8 cellular contexts compared by ENCODE assay signal in the genomic region with DNA sequence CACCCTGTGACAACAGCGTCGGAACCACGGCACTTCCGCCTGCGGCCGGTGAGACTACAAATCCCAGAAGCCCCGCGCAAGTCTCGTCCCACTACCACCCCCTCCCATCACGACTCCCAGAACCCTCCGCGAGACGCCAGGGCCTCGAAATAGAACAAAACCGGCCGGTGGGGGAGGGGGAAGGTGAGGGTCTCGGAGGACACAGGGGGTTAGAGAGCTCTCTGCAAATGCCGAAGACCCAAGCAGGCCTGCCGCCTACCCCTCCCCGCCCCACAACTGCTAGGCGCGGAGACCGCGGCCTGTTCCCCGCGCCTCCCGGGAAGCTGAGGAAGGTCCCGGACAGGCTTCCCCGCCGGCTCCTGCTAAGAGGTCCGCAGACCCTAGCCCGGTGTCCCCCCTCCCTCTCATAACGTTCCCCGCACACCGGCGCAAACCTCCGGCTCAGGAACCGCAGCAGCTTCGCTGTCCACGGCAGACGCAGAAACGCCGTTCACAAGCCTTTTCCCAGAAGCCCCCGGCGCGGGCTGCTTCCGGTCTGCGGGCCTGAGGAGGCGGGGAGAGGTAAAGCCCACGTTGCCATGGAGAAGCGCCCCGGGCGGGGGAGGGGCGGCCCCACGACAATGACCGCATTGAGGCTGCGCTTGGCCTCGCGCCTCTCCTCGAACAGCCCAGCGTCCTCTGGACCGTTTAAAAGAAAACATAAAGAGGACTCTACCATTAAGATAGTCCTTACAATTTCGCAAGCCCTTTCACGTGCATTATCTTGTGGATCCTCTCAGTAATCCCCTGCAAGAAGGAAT. TPM values are rescaled to one million over a fixed set of nuclear protein-coding genes. Genes with fewer than 3 reads are reported as not detected.
A peak's percentile ranks its signal among the peaks of the same experiment; 100 is the strongest.
DNase-seq lines count a peak whose midpoint lies in the region; ATAC-seq, FAIRE-seq and TF ChIP-seq lines count a peak whose summit lies in the region.

A gene (minus strand): TSS at position 485 of the 800 bp plus-strand sequence. CDS start 3,770 bp downstream, outside the sequence.

- peak within 1 kb of the TSS; percentile 97 for H3K9ac ChIP-seq in keratinocyte (ENCODE audit: control insufficient read depth, extremely low read depth, insufficient read depth, low read length)

- no peaks in the 10 kb centered on the region for H3K9me1 ChIP-seq in keratinocyte (ENCODE audit: control insufficient read depth, extremely low read depth, insufficient read depth, low read length)

- H3K27me3 ChIP-seq in keratinocyte (ENCODE audit: control insufficient read depth, extremely low read depth, insufficient read depth, low read length) = no peaks in the 10 kb centered on the region

- dilution Hi-C loops in keratinocyte (cut with MboI; ENCODE audit: extremely low pct_ligation_motif_present, low sequenced_read_pairs) = no loop called here

- H3K36me3 ChIP-seq in keratinocyte (ENCODE audit: control insufficient read depth in 2 of 2, extremely low read depth in 1 of 2, insufficient read depth in 2 of 2, low read length in 2 of 2) = peaks cover 7 to 13% of the 10 kb centered on the region in 2 experiments

- TF ChIP-seq CTCF in AG10803 (conservative IDR thresholded peaks at IDR 0.05; ENCODE audit: low read length) (no peak), keratinocyte (optimal IDR thresholded peaks at IDR 0.05 in 1 of 3, IDR thresholded peaks at IDR 0.05 in 1 of 3, conservative IDR thresholded peaks at IDR 0.05 in 1 of 3; ENCODE audit: extremely low read depth in 1 of 3, insufficient read depth in 2 of 3, low read length in 3 of 3) (no peak)

- peaks cover 6% of the 10 kb centered on the region for H3K4me1 ChIP-seq in keratinocyte (ENCODE audit: control insufficient read depth, extremely low read depth, insufficient read depth, low read length)

- peak within 1 kb of the TSS; percentile 91 for H2AFZ ChIP-seq in keratinocyte (ENCODE audit: control insufficient read depth, low read length)

- H3K9me3 ChIP-seq in keratinocyte (ENCODE audit: control insufficient read depth, low read depth, low read length) = no peaks in the 10 kb centered on the region

- peak; percentile 90 for DNase-seq in AG10803 (ENCODE audit: low read depth)
- DNase-seq in NCI-H460 (ENCODE audit: extremely low read depth, low read depth) = peak; percentile 87
- peak; percentile 95 for DNase-seq in activated CD4-positive, CD25-positive, alpha-beta regulatory T cell treated with anti-CD3 and anti-CD28 coated beads, Interleukin-2, amount 50 U/mL, for 72 hours
- peak; percentile 49 to 91 for DNase-seq in cerebellar nuclear complex (lab: John Stamatoyannopoulos, UW)
- peak; percentile 48 for DNase-seq in keratinocyte (ENCODE audit: low read depth, low spot score)
- DNase-seq in stimulated activated CD4-positive, alpha-beta T cell treated with anti-CD3 and anti-CD28 coated beads, Interleukin-15, amount 100 ng/mL, for 1 hour (ENCODE audit: low read depth in 1 of 2, low spot score in 1 of 2) = peak; percentile 78 to 88

- ATAC-seq in GM19043 (IDR thresholded peaks at IDR 0.05; ENCODE audit: low read depth, unreplicated experiment) = peak; percentile 87
- peak; percentile 88 for ATAC-seq in HG03378 (IDR thresholded peaks at IDR 0.05; ENCODE audit: unreplicated experiment)

- H3K4me3 ChIP-seq in AG10803 (ENCODE audit: low read length) (peak within 1 kb of the TSS; percentile 96), keratinocyte (ENCODE audit: control insufficient read depth in 2 of 3, extremely low read depth in 1 of 3, insufficient read depth in 2 of 3, low read depth in 1 of 3, low read length in 3 of 3) (peak within 1 kb of the TSS; percentile 82 to 91 (median 85))

- peaks cover 48% of the 10 kb centered on the region for H3K79me2 ChIP-seq in keratinocyte (ENCODE audit: control insufficient read depth, insufficient read depth, low read length)

- FAIRE-seq in keratinocyte (lab: Jason Lieb, UNC) = no peak

- H4K20me1 ChIP-seq in keratinocyte (ENCODE audit: control insufficient read depth, extremely low read depth, insufficient read depth, low read length) = peaks cover 17% of the 10 kb centered on the region

- peak within 1 kb of the TSS; percentile 77 for H3K4me2 ChIP-seq in keratinocyte (ENCODE audit: control insufficient read depth, extremely low read depth, insufficient read depth, low read depth, low read length)

- peak within 1 kb of the TSS; percentile 92 for H3K27ac ChIP-seq in keratinocyte (ENCODE audit: control insufficient read depth, insufficient read depth, low read length)

RNA-seq across cellular contexts. Expression of the gene that starts here (rescaled TPM):
- 24.7 and 32.9 TPM in 2 replicates for total RNA-seq in NCI-H460 (2014; rRNA removed; shearing (Covaris generic))
- polyA plus RNA-seq in NCI-H460 (2014; cell fraction: nucleus; rRNA removed) = 17.8 and 25.7 TPM in 2 replicates
- 12.2 to 20.3 TPM (median 14.1 TPM) in 3 replicates for polyA plus RNA-seq in keratinocyte
- 23.2 TPM for polyA plus RNA-seq in keratinocyte (2011; ENCODE audit: low read depth)
- 6.9 and 13.1 TPM in 2 replicates for polyA plus RNA-seq in keratinocyte (2011; cell fraction: cytosol; rRNA removed)
- polyA plus RNA-seq in keratinocyte (2011; cell fraction: nucleus; rRNA removed) = 14.8 and 22.7 TPM in 2 replicates
- polyA plus RNA-seq in keratinocyte (2012; ENCODE audit: low replicate concordance) = 15.9 and 16.3 TPM in 2 replicates
- 21.9 to 24.5 TPM (median 24.3 TPM) in 3 replicates for polyA minus RNA-seq in keratinocyte
- 12.1 TPM for polyA minus RNA-seq in keratinocyte (2011; cell fraction: cytosol; rRNA and poly(A)+ RNA removed)
- 12.6 and 20.9 TPM in 2 replicates for polyA minus RNA-seq in keratinocyte (2011; cell fraction: nucleus; rRNA and poly(A)+ RNA removed)

Comparison
In these comparisons a context has a peak if more than half of its experiments do, and no peak if none do; other contexts are left out.
1. Peak in every context shown above with its lines: DNase-seq, ATAC-seq, H3K4me3 ChIP-seq and H3K27ac ChIP-seq.